In the genomic region with DNA sequence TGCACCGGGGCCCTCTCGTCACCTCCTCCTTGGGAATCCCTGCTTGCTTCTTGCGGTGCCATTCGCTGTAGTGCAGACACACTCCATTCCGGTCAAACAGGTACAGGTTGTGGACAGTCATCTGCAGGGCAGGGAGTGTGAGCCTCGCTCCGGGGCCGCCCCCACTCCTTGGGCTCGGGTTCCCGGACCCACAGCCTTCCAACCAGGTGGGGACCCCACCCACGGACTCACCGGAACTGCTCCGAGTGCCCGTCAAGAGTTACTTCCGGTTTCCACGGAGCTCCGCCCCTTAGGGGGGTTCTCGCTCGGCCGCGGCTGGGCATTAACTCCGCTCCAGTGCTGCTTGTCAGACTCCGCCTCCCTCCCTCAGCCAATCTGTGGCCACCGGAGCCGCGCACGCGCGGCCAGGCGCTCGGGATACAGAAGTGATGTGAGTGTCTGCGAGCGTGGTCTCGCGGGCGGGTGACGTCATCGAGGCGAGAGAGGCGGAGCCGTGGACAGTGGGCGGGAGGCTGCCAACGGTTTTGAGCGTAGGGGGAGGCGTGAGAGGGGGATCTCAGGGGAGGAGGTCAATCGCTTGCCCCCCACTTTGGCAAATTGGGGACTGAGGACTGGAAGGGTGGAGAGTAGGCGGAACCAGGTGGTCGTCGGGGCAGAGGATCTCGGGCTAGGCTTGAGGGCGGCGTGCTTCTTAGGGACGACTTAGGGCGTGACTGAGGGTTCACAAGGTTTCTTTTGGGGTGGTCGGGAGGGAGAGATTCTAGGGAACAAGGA, we compare ENCODE assay signal across 8 cellular contexts. TPM values are rescaled to one million over a fixed set of nuclear protein-coding genes. Genes with fewer than 3 reads are reported as not detected.
DNase-seq lines count a peak whose midpoint lies in the region; ATAC-seq and TF ChIP-seq lines count a peak whose summit lies in the region.

A gene with protein sequence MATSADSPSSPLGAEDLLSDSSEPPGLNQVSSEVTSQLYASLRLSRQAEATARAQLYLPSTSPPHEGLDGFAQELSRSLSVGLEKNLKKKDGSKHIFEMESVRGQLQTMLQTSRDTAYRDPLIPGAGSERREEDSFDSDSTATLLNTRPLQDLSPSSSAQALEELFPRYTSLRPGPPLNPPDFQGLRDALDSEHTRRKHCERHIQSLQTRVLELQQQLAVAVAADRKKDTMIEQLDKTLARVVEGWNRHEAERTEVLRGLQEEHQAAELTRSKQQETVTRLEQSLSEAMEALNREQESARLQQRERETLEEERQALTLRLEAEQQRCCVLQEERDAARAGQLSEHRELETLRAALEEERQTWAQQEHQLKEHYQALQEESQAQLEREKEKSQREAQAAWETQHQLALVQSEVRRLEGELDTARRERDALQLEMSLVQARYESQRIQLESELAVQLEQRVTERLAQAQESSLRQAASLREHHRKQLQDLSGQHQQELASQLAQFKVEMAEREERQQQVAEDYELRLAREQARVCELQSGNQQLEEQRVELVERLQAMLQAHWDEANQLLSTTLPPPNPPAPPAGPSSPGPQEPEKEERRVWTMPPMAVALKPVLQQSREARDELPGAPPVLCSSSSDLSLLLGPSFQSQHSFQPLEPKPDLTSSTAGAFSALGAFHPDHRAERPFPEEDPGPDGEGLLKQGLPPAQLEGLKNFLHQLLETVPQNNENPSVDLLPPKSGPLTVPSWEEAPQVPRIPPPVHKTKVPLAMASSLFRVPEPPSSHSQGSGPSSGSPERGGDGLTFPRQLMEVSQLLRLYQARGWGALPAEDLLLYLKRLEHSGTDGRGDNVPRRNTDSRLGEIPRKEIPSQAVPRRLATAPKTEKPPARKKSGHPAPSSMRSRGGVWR (plus strand): TSS at position 498 of the 774 bp plus-strand sequence. CDS start 874 bp downstream, outside the sequence.
A gene with protein sequence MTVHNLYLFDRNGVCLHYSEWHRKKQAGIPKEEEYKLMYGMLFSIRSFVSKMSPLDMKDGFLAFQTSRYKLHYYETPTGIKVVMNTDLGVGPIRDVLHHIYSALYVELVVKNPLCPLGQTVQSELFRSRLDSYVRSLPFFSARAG (minus strand): TSS at position 238 of the 774 bp plus-strand sequence. CDS start 117 bp downstream, at position 121.

- DNase-seq in EH (ENCODE audit: low read depth), result peak; percentile 99
- DNase-seq in H4 (ENCODE audit: low spot score), result peak; percentile 93
- DNase-seq in LoVo (ENCODE audit: low spot score), result peak; percentile 99
- peak; percentile 99 for DNase-seq in RWPE2 (ENCODE audit: low spot score)
- peak; percentile 100 for DNase-seq in activated T-helper 2 cell treated with anti-CD3 and anti-CD28 coated beads, Interferon-gamma antibody, Interleukin-2, Interleukin-4, amounts not matched to agents 10 μg/mL and 5 μg/mL and 100 μg/mL, durations not matched to agents 14 hours and 24 hours and 36 hours (ENCODE audit: low spot score)
- DNase-seq in fibroblast of lung (ENCODE audit: low read depth in 2 of 2), result peak; percentile 98 to 99
- peak; percentile 99 for DNase-seq in natural killer cell
- peak; percentile 99 for DNase-seq in stimulated activated naive CD4-positive, alpha-beta T cell treated with Interleukin-2 at 50 U/mL for 16 hours (lab: John Stamatoyannopoulos, UW)

- H3K36me3 Mint-ChIP-seq in activated T-helper 2 cell treated with anti-CD3 and anti-CD28 coated beads, Interferon-gamma antibody, Interleukin-2, Interleukin-4, amounts not matched to agents 10 μg/mL and 5 μg/mL and 100 μg/mL, durations not matched to agents 14 hours and 24 hours and 36 hours (ENCODE audit: low read depth), result peaks cover 32% of the 10 kb centered on the region
- no peaks in the 10 kb centered on the region for H3K36me3 Mint-ChIP-seq in natural killer cell

- H3K9ac ChIP-seq in fibroblast of lung (ENCODE audit: insufficient read depth, low read length), result peak within 1 kb of the TSS; percentile 92

- peak within 1 kb of the TSS; percentile 94 for H2AFZ ChIP-seq in fibroblast of lung (ENCODE audit: low read length)

- H3K79me2 ChIP-seq in fibroblast of lung (ENCODE audit: control insufficient read depth, insufficient read depth, low read length), result peaks cover 36% of the 10 kb centered on the region

- ATAC-seq in RWPE2 (ENCODE audit: low read depth) (peak; percentile 88), natural killer cell (peak; percentile 93 to 99 (median 96))

- H4K20me1 ChIP-seq in fibroblast of lung (ENCODE audit: control insufficient read depth, extremely low read depth, insufficient read depth, low read length), result no peaks in the 10 kb centered on the region

- H3K9me3 ChIP-seq in RWPE2 (ENCODE audit: severe bottlenecking) (no peaks in the 10 kb centered on the region), fibroblast of lung (ENCODE audit: control insufficient read depth, insufficient read depth, low read depth, low read length) (no peaks in the 10 kb centered on the region)

- H3K27me3 Mint-ChIP-seq in activated T-helper 2 cell treated with anti-CD3 and anti-CD28 coated beads, Interferon-gamma antibody, Interleukin-2, Interleukin-4, amounts not matched to agents 10 μg/mL and 5 μg/mL and 100 μg/mL, durations not matched to agents 14 hours and 24 hours and 36 hours (ENCODE audit: low read depth), result no peaks in the 10 kb centered on the region
- no peaks in the 10 kb centered on the region for H3K27me3 Mint-ChIP-seq in natural killer cell (ENCODE audit: low read depth in 2 of 2)

- peaks cover 9% of the 10 kb centered on the region for H3K4me1 ChIP-seq in RWPE2 (ENCODE audit: insufficient read depth, poor library complexity, severe bottlenecking)
- H3K4me1 ChIP-seq in fibroblast of lung (ENCODE audit: control insufficient read depth, extremely low read depth, insufficient read depth, low read length), result no peaks in the 10 kb centered on the region

- TF ChIP-seq CTCF in RWPE2 (IDR thresholded peaks at IDR 0.05; ENCODE audit: poor library complexity, severe bottlenecking) (no peak), fibroblast of lung (conservative IDR thresholded peaks at IDR 0.05 in 1 of 2, IDR thresholded peaks at IDR 0.05 in 1 of 2; ENCODE audit: low read depth in 1 of 2, low read length in 2 of 2) (no peak), natural killer cell (IDR thresholded peaks at IDR 0.05) (no peak)

- intact Hi-C loops in activated T-helper 2 cell treated with anti-CD3 and anti-CD28 coated beads, Interferon-gamma antibody, Interleukin-2, Interleukin-4, amounts not matched to agents 10 μg/mL and 5 μg/mL and 100 μg/mL, durations not matched to agents 14 hours and 24 hours and 36 hours (cut with micrococcal nuclease), result loop anchor here (1.0 to 5.0 kb wide), 7 partner anchors 10 to 90 kb away; partner anchors contain the start of gene NAA38
- intact Hi-C loops in natural killer cell (cut with micrococcal nuclease), result loop anchor here (1.0 to 5.0 kb wide), 4 partner anchors 9 to 189 kb away; partner anchors contain the start of gene CHD3

- no peaks in the 10 kb centered on the region for H3K27me3 ChIP-seq in RWPE2 (ENCODE audit: insufficient read depth, poor library complexity, severe bottlenecking)
- H3K27me3 ChIP-seq in fibroblast of lung (ENCODE audit: control insufficient read depth, insufficient read depth, low read length), result no peaks in the 10 kb centered on the region

- H3K27ac ChIP-seq in RWPE2 (ENCODE audit: poor library complexity, severe bottlenecking) (peak within 1 kb of the TSS; percentile 40), fibroblast of lung (ENCODE audit: insufficient read depth, low read length) (peak within 1 kb of the TSS; percentile 96)

- H3K4me3 ChIP-seq in RWPE2 (ENCODE audit: severe bottlenecking) (peak within 1 kb of the TSS; percentile 78), fibroblast of lung (replicated peaks in 1 of 4; ENCODE audit: control extremely low read depth in 1 of 4, insufficient read depth in 1 of 4, low read depth in 3 of 4, low read length in 4 of 4) (peak within 1 kb of the TSS; percentile 94 to 97 (median 96))

- H3K4me1 Mint-ChIP-seq in activated T-helper 2 cell treated with anti-CD3 and anti-CD28 coated beads, Interferon-gamma antibody, Interleukin-2, Interleukin-4, amounts not matched to agents 10 μg/mL and 5 μg/mL and 100 μg/mL, durations not matched to agents 14 hours and 24 hours and 36 hours (ENCODE audit: low read depth), result peaks cover 41% of the 10 kb centered on the region
- H3K4me1 Mint-ChIP-seq in natural killer cell, result peaks cover 36 to 56% of the 10 kb centered on the region in 2 donors

- peak within 1 kb of the TSS; percentile 99 for H3K27ac Mint-ChIP-seq in activated T-helper 2 cell treated with anti-CD3 and anti-CD28 coated beads, Interferon-gamma antibody, Interleukin-2, Interleukin-4, amounts not matched to agents 10 μg/mL and 5 μg/mL and 100 μg/mL, durations not matched to agents 14 hours and 24 hours and 36 hours
- H3K27ac Mint-ChIP-seq in natural killer cell, result peak within 1 kb of the TSS; percentile 96 to 98

- H3K36me3 ChIP-seq in RWPE2 (ENCODE audit: low read depth), result peaks cover 31% of the 10 kb centered on the region
- peaks cover 6% of the 10 kb centered on the region for H3K36me3 ChIP-seq in fibroblast of lung (ENCODE audit: control insufficient read depth, insufficient read depth, low read length)

- H3K4me2 ChIP-seq in fibroblast of lung (ENCODE audit: extremely low read depth, insufficient read depth, low read length), result peak within 1 kb of the TSS; percentile 99

- H3K4me3 Mint-ChIP-seq in activated T-helper 2 cell treated with anti-CD3 and anti-CD28 coated beads, Interferon-gamma antibody, Interleukin-2, Interleukin-4, amounts not matched to agents 10 μg/mL and 5 μg/mL and 100 μg/mL, durations not matched to agents 14 hours and 24 hours and 36 hours (ENCODE audit: low read depth), result peak within 1 kb of the TSS; percentile 97
- H3K4me3 Mint-ChIP-seq in natural killer cell, result peak within 1 kb of the TSS; percentile 99

- H3K9me3 Mint-ChIP-seq in activated T-helper 2 cell treated with anti-CD3 and anti-CD28 coated beads, Interferon-gamma antibody, Interleukin-2, Interleukin-4, amounts not matched to agents 10 μg/mL and 5 μg/mL and 100 μg/mL, durations not matched to agents 14 hours and 24 hours and 36 hours, result no peaks in the 10 kb centered on the region
- H3K9me3 Mint-ChIP-seq in natural killer cell, result no peaks in the 10 kb centered on the region

RNA-seq across cellular contexts. Expression of the first gene that starts in this region (rescaled TPM):
- total RNA-seq in H4 (2014; rRNA removed; shearing (Covaris generic)), result 6.2 and 9.1 TPM in 2 replicates
- total RNA-seq in activated T-helper 2 cell treated with anti-CD3 and anti-CD28 coated beads, Interferon-gamma antibody, Interleukin-2, Interleukin-4, amounts not matched to agents 10 μg/mL and 5 μg/mL and 100 μg/mL, durations not matched to agents 14 hours and 24 hours and 36 hours, result 60.0 and 60.3 TPM in 2 replicates
- total RNA-seq in fibroblast of lung (12.8 and 17.2 TPM in 2 replicates), natural killer cell (10 to 100 TPM; 36.3 to 49.8 (median 45.2) TPM)
- polyA plus RNA-seq in fibroblast of lung, result 12.6 and 20.8 TPM in 2 replicates
- 14.2 and 22.1 TPM in 2 replicates for polyA plus RNA-seq in fibroblast of lung (2012)
- 47.9 and 51.0 TPM in 2 replicates for polyA minus RNA-seq in fibroblast of lung (ENCODE audit: low replicate concordance)

RNA-seq across cellular contexts. Expression of the second gene that starts in this region (rescaled TPM):
- 22.8 and 33.4 TPM in 2 replicates for total RNA-seq in H4 (2014; rRNA removed; shearing (Covaris generic))
- 156 and 190 TPM in 2 replicates for total RNA-seq in activated T-helper 2 cell treated with anti-CD3 and anti-CD28 coated beads, Interferon-gamma antibody, Interleukin-2, Interleukin-4, amounts not matched to agents 10 μg/mL and 5 μg/mL and 100 μg/mL, durations not matched to agents 14 hours and 24 hours and 36 hours
- total RNA-seq in fibroblast of lung (38.3 and 61.9 TPM in 2 replicates), natural killer cell (100 to 1,000 TPM; 122 to 144 (median 135) TPM)
- 342 and 409 TPM in 2 replicates for polyA plus RNA-seq in fibroblast of lung
- 331 TPM in 2 replicates for polyA plus RNA-seq in fibroblast of lung (2012)
- polyA minus RNA-seq in fibroblast of lung (ENCODE audit: low replicate concordance), result 331 TPM in 2 replicates

Comparison
In these comparisons a context has a peak if more than half of its experiments do, and no peak if none do; other contexts are left out.
1. Peak in every context shown above with its lines: DNase-seq, ATAC-seq, H3K4me3 ChIP-seq and H3K27ac ChIP-seq.